1 cellular context compared by ENCODE assay signal in the genomic region with DNA sequence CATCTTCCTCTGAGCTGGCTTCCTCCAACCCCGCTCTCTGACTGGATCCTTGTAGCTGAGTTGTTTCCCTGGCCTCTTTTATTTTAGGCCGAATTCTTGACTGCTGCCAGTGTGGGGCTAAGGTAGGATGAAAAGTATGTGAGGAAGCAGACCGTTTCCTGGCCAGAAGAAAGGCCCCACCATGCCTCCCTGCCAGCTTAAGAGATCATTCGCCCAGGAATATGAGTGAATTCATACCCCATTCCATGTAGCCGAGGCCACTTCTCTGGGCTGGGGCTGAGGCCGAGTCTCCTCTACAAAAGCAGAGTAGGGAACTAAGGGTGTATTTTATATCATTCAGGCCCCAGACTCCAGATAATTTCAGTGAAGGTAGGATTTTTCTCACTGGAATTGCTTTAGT.
TF ChIP-seq lines count a peak whose summit lies in the region.

No MANE protein-coding gene starts in this region.

TF ChIP-seq in endothelial cell of umbilical vein, 7 proteins besides CTCF, POLR2A, EP300 and RAD21:
- TF ChIP-seq EZH2 (IDR thresholded peaks at IDR 0.05; ENCODE audit: borderline replicate concordance, low read depth, low read length, severe bottlenecking), result no peak
- TF ChIP-seq GATA2 (IDR thresholded peaks at IDR 0.05; ENCODE audit: insufficient read depth, insufficient read length, low read depth, low read length), result no peak
- TF ChIP-seq MAX (IDR thresholded peaks at IDR 0.05; ENCODE audit: insufficient read depth, insufficient read length), result no peak
- TF ChIP-seq MYC (IDR thresholded peaks at IDR 0.05; ENCODE audit: low read depth, low read length), result no peak
- TF ChIP-seq FOS (IDR thresholded peaks at IDR 0.05; ENCODE audit: borderline replicate concordance, insufficient read depth, low read length), result no peak
- no peak for TF ChIP-seq POLR2AphosphoS5 (IDR thresholded peaks at IDR 0.05; ENCODE audit: insufficient read depth, low read depth, low read length)
- TF ChIP-seq JUN (IDR thresholded peaks at IDR 0.05; ENCODE audit: borderline replicate concordance, insufficient read depth, insufficient read length, low read depth), result no peak
